Comparison of ENCODE assay signal across 31 cellular contexts in genomic region chr4:141124224-141124623, GRCh38. TPM values are rescaled to one million over a fixed set of nuclear protein-coding genes. Genes with fewer than 3 reads are reported as not detected.
"Had no signal": no experiment of that assay in that cellular context is flagged by ENCODE, and none has a peak within 500 bp of the region (broad histone marks: within the 10 kb centered on the region; RNA-seq: fewer than 3 reads in every experiment).

No MANE protein-coding gene starts in this region.

- ATAC-seq: activated CD4-positive, CD25-positive, alpha-beta regulatory T cell treated with anti-CD3 and anti-CD28 coated beads, Interleukin-2, amount 50 U/mL, for 24 hours; activated T-helper 17 cell treated with anti-CD3 and anti-CD28 coated beads, Interleukin-2, amount 50 U/mL, for 72 hours; esophagus mucosa; foreskin keratinocyte; heart right ventricle; left colon; naive thymus-derived CD4-positive, alpha-beta T cell; pancreas; stimulated activated naive B cell treated with anti-CD40 and anti-IgM and Interleukin-4, amounts not matched to agents 10 μg/mL and 1 μg/mL and 100 μg/mL, for 72 hours; T-helper 17 cell had no signal

- H3K4me3 ChIP-seq: heart right ventricle, pancreas, prostate gland, smooth muscle cell, stomach, thyroid gland, upper lobe of left lung, vagina had no signal

- DNase-seq: activated CD4-positive, alpha-beta memory T cell treated with anti-CD3 and anti-CD28 coated beads for 36 hours; activated CD4-positive, alpha-beta T cell treated with anti-CD3 and anti-CD28 coated beads, Interleukin-2, amount 10 ng/mL, durations not matched to agents 24 days and 14 days; activated CD8-positive, alpha-beta memory T cell treated with anti-CD3 and anti-CD28 coated beads, Interleukin-2, amount 50 U/mL, for 48 hours; activated gamma-delta T cell treated with Interleukin-2 at 50 U/mL for 16 hours; activated naive CD4-positive, alpha-beta T cell treated with anti-CD3 and anti-CD28 coated beads, Interleukin-2, amount 50 U/mL, for 16 hours; activated T-cell treated with anti-CD3 and anti-CD28 coated beads, Interleukin-2, amount 50 U/mL, for 24 hours; anterior cingulate cortex; caudate nucleus; endodermal cell; foreskin keratinocyte; heart right ventricle; left colon; mammary epithelial cell; midbrain; naive thymus-derived CD4-positive, alpha-beta T cell; pancreas; stimulated activated CD4-positive, alpha-beta T cell treated with anti-CD3 and anti-CD28 coated beads, Interleukin-1b, Interleukin-23, amount 100 ng/mL, for 48 hours; stimulated activated CD4-positive, alpha-beta T cell treated with anti-CD3 and anti-CD28 coated beads, Interleukin-4, amount 100 ng/mL, for 4 hours; stimulated activated naive B cell treated with anti-CD40 and anti-IgM and Interleukin-4, amounts not matched to agents 10 μg/mL and 1 μg/mL and 100 μg/mL, for 72 hours; stomach; T-helper 17 cell; T1000; thyroid gland; upper lobe of left lung; WERI-Rb-1 had no signal

RNA-seq across cellular contexts. Expression of gene RNF150, which starts 9.0 kb away (rescaled TPM):
- total RNA-seq: activated CD4-positive, alpha-beta memory T cell treated with anti-CD3 and anti-CD28 coated beads for 36 hours; activated CD4-positive, alpha-beta T cell treated with anti-CD3 and anti-CD28 coated beads, Interleukin-2, amount 10 ng/mL, durations not matched to agents 24 days and 14 days; foreskin keratinocyte; T-helper 17 cell had no signal
- polyA plus RNA-seq: foreskin keratinocyte; naive thymus-derived CD4-positive, alpha-beta T cell had no signal
